ENCODE assay signal across 8 cellular contexts in the genomic region with DNA sequence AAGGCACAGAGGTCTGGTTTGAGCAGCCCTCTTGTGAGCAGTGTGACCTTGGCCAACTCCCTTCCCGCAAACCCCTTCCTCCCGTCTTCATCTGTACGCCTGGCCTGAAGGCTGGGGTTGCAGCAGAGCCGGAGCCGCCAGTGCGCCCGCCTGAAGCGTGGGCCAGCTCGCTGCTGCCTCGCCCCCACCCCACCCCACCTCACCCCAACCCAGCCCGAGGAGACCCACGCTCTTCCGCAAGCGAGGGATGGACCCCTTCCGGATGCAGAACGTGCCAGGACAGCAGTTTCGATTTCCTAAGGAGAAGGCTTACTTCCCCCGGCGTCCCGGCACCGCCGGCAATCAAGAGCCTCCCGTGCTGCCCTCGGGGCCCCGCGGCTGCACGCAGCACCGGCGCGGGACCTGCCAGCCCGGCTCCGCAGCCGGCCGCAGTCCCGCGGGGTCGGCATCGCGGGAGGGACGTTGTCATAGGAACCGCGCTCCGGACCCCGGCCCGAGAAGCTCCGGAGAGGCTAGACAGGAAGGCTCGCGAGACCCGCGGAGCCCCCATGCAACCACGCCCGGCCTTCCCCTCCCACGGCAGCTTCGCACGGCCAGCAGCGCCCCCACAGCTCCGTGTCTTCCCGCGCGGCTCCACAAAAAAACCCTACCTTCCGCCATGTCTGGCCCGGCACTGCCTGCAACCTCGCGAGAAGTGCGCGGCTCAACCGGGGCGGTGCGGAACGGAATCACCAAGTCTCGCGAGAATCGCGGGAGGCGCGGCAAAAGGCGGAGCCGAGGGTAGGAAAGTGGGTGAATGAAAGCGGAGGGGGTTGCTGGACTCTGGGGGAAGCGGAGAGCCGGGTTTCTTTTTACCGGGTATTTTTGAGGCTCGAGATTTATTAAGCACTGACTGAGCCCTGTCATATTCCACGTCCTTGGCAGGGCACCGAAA. TPM values are rescaled to one million over a fixed set of nuclear protein-coding genes. Genes with fewer than 3 reads are reported as not detected.
DNase-seq lines count a peak whose midpoint lies in the region; ATAC-seq, FAIRE-seq and TF ChIP-seq lines count a peak whose summit lies in the region.

A gene with protein sequence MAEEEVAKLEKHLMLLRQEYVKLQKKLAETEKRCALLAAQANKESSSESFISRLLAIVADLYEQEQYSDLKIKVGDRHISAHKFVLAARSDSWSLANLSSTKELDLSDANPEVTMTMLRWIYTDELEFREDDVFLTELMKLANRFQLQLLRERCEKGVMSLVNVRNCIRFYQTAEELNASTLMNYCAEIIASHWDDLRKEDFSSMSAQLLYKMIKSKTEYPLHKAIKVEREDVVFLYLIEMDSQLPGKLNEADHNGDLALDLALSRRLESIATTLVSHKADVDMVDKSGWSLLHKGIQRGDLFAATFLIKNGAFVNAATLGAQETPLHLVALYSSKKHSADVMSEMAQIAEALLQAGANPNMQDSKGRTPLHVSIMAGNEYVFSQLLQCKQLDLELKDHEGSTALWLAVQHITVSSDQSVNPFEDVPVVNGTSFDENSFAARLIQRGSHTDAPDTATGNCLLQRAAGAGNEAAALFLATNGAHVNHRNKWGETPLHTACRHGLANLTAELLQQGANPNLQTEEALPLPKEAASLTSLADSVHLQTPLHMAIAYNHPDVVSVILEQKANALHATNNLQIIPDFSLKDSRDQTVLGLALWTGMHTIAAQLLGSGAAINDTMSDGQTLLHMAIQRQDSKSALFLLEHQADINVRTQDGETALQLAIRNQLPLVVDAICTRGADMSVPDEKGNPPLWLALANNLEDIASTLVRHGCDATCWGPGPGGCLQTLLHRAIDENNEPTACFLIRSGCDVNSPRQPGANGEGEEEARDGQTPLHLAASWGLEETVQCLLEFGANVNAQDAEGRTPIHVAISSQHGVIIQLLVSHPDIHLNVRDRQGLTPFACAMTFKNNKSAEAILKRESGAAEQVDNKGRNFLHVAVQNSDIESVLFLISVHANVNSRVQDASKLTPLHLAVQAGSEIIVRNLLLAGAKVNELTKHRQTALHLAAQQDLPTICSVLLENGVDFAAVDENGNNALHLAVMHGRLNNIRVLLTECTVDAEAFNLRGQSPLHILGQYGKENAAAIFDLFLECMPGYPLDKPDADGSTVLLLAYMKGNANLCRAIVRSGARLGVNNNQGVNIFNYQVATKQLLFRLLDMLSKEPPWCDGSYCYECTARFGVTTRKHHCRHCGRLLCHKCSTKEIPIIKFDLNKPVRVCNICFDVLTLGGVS (minus strand): TSS at position 698 of the 934 bp plus-strand sequence. CDS start 38 bp downstream, at position 660.

- peak within 1 kb of the TSS; percentile 74 to 92 (median 84) for H3K27ac Mint-ChIP-seq in nephron

- H3K27me3 Mint-ChIP-seq in nephron (ENCODE audit: low read depth): no peaks in the 10 kb centered on the region

- no peaks in the 10 kb centered on the region for H3K27me3 ChIP-seq in MG63

- H3K36me3 ChIP-seq in MG63: peaks cover 14% of the 10 kb centered on the region

- H3K9me3 ChIP-seq in MG63: peaks cover 7% of the 10 kb centered on the region

- peaks cover 20% of the 10 kb centered on the region for H3K4me1 Mint-ChIP-seq in nephron

- TF ChIP-seq POLR2A in H54 (IDR thresholded peaks at IDR 0.05; ENCODE audit: low read depth, low read length): peak; percentile 79

- H3K36me3 Mint-ChIP-seq in nephron (ENCODE audit: low read depth): peaks cover 44% of the 10 kb centered on the region

- TF ChIP-seq CTCF in fibroblast of the aortic adventitia (IDR thresholded peaks at IDR 0.05; ENCODE audit: insufficient read depth, low read length): peak; percentile 6
- TF ChIP-seq CTCF in nephron (IDR thresholded peaks at IDR 0.05; ENCODE audit: unreplicated experiment in 3 of 3): no peak

- no peak for FAIRE-seq in H54 (lab: Jason Lieb, UNC)

- H3K4me3 ChIP-seq in MG63: peak within 1 kb of the TSS; percentile 67
- H3K4me3 ChIP-seq in fibroblast of the aortic adventitia (ENCODE audit: low read depth, low read length): peak within 1 kb of the TSS; percentile 93

- peaks cover 6% of the 10 kb centered on the region for H3K9me3 Mint-ChIP-seq in nephron

- peak; percentile 97 for DNase-seq in Daoy (ENCODE audit: low read depth)
- peak; percentile 96 for DNase-seq in H54 (ENCODE audit: insufficient read length, low spot score)
- peak; percentile 90 for DNase-seq in MG63
- peak; percentile 97 for DNase-seq in SHP77 (lab: John Stamatoyannopoulos, UW)
- DNase-seq in activated effector memory CD4-positive, alpha-beta T cell treated with Interleukin-2 at 50 U/mL for 16 hours: peak; percentile 97
- peak; percentile 93 for DNase-seq in fibroblast of the aortic adventitia (ENCODE audit: low read depth)
- peak; percentile 98 for DNase-seq in stimulated activated naive CD8-positive, alpha-beta T cell treated with anti-CD3 and anti-CD28 coated beads, Interleukin-15, Interleukin-2, amounts not matched to agents 100 U/mL and 50 U/mL, for 24 hours

- ATAC-seq in stimulated activated naive CD8-positive, alpha-beta T cell treated with anti-CD3 and anti-CD28 coated beads, Interleukin-15, Interleukin-2, amounts not matched to agents 100 U/mL and 50 U/mL, for 24 hours: peak; percentile 99

- peak within 1 kb of the TSS; percentile 93 to 94 (median 93) for H3K4me3 Mint-ChIP-seq in nephron

RNA-seq across cellular contexts. Expression of the gene that starts here (rescaled TPM):
- total RNA-seq in Daoy (2014; rRNA removed; shearing (Covaris generic)): 27.1 and 30.7 TPM in 2 replicates
- total RNA-seq in MG63 (2014; rRNA removed; shearing (Covaris generic); ENCODE audit: low replicate concordance): 14.5 and 52.0 TPM in 2 replicates
- total RNA-seq in fibroblast of the aortic adventitia (ENCODE audit: low replicate concordance): 55.0 and 69.3 TPM in 2 replicates

Comparison
In these comparisons a context has a peak if more than half of its experiments do, and no peak if none do; other contexts are left out.
1. Peak in every context shown above with its lines: DNase-seq, ATAC-seq and H3K4me3 ChIP-seq.